Comparison of ENCODE assay signal across 1 cellular context in genomic region chr3:195543642-195544536, GRCh38.
TF ChIP-seq lines count a peak whose summit lies in the region.

No MANE protein-coding gene starts in this region.

TF ChIP-seq in HepG2, 621 proteins besides CTCF, POLR2A, EP300 and RAD21 (continued from another document and continues in another):
- TF ChIP-seq HNF1A (IDR thresholded peaks at IDR 0.05; ENCODE audit: low read depth) (no peak), HNF1A (CRISPR knock-in tag; IDR thresholded peaks at IDR 0.05; ENCODE audit: borderline replicate concordance) (no peak), SP140L (CRISPR knock-in tag; IDR thresholded peaks at IDR 0.05; ENCODE audit: borderline replicate concordance) (no peak; the same call in 1 of the 2 replicates), SUZ12 (IDR thresholded peaks at IDR 0.05; ENCODE audit: low read depth, low read length) (no peak), DNMT3B (CRISPR knock-in tag; conservative IDR thresholded peaks at IDR 0.05) (0 out of 2 replicates have a peak, but pooled peaks have one; percentile 43), ZNF777 (CRISPR knock-in tag; IDR thresholded peaks at IDR 0.05) (peak; percentile 96), ZNF510 (CRISPR knock-in tag; IDR thresholded peaks at IDR 0.05; ENCODE audit: low read depth) (no peak), ZNF503 (CRISPR knock-in tag; IDR thresholded peaks at IDR 0.05) (no peak), ISL2 (CRISPR knock-in tag; IDR thresholded peaks at IDR 0.05) (0 out of 2 replicates have a peak, but pooled peaks have one; percentile 27), ZBTB8A (CRISPR knock-in tag; IDR thresholded peaks at IDR 0.05; ENCODE audit: borderline replicate concordance, low read depth) (no peak), ZFP36 (IDR thresholded peaks at IDR 0.05; ENCODE audit: borderline replicate concordance, low read depth, low read length, partially characterized antibody) (no peak), ZNF513 (CRISPR knock-in tag; conservative IDR thresholded peaks at IDR 0.05) (no peak), ZFP62 (CRISPR knock-in tag; IDR thresholded peaks at IDR 0.05) (no peak), SYNCRIP (IDR thresholded peaks at IDR 0.05; ENCODE audit: insufficient read depth, low read depth, low read length) (no peak), PAWR (CRISPR knock-in tag; IDR thresholded peaks at IDR 0.05; ENCODE audit: borderline replicate concordance) (no peak), IRF9 (CRISPR knock-in tag; IDR thresholded peaks at IDR 0.05; ENCODE audit: borderline replicate concordance) (no peak), ZNF180 (CRISPR knock-in tag; IDR thresholded peaks at IDR 0.05; ENCODE audit: borderline replicate concordance, low read depth) (no peak), ZUFSP (CRISPR knock-in tag; IDR thresholded peaks at IDR 0.05; ENCODE audit: borderline replicate concordance) (no peak), ZNF691 (CRISPR knock-in tag; IDR thresholded peaks at IDR 0.05; ENCODE audit: borderline replicate concordance, low read depth) (no peak), ZNF597 (CRISPR knock-in tag; IDR thresholded peaks at IDR 0.05) (no peak), ZNF318 (CRISPR knock-in tag; IDR thresholded peaks at IDR 0.05) (no peak), MAF1 (CRISPR knock-in tag; IDR thresholded peaks at IDR 0.05; ENCODE audit: borderline replicate concordance) (no peak), MYPOP (CRISPR knock-in tag; IDR thresholded peaks at IDR 0.05) (0 out of 2 replicates have a peak, but pooled peaks have one; percentile 4), GATAD2A (CRISPR knock-in tag; IDR thresholded peaks at IDR 0.05) (no peak; the same call in 1 of the 2 replicates), CEBPB (IDR thresholded peaks at IDR 0.05; ENCODE audit: borderline replicate concordance, low read depth, low read length) (no peak), ZFP41 (CRISPR knock-in tag; IDR thresholded peaks at IDR 0.05; ENCODE audit: borderline replicate concordance) (no peak), NR2C2 (CRISPR knock-in tag; IDR thresholded peaks at IDR 0.05; ENCODE audit: borderline replicate concordance) (no peak), STAG1 (CRISPR knock-in tag; IDR thresholded peaks at IDR 0.05) (no peak), TCF12 (IDR thresholded peaks at IDR 0.05) (no peak), TCF12 (CRISPR knock-in tag; IDR thresholded peaks at IDR 0.05) (no peak), EED (CRISPR knock-in tag; IDR thresholded peaks at IDR 0.05) (no peak), SMC3 (IDR thresholded peaks at IDR 0.05; ENCODE audit: low read length) (no peak), BRCA1 (CRISPR knock-in tag; IDR thresholded peaks at IDR 0.05) (no peak), ZMYM2 (CRISPR knock-in tag; IDR thresholded peaks at IDR 0.05) (no peak), REXO4 (CRISPR knock-in tag; IDR thresholded peaks at IDR 0.05; ENCODE audit: borderline replicate concordance) (no peak), ZNF709 (CRISPR knock-in tag; IDR thresholded peaks at IDR 0.05) (no peak), ARNT (IDR thresholded peaks at IDR 0.05) (no peak), ZNF329 (CRISPR knock-in tag; IDR thresholded peaks at IDR 0.05; ENCODE audit: low read depth) (no peak), HOXA9 (CRISPR knock-in tag; IDR thresholded peaks at IDR 0.05; ENCODE audit: borderline replicate concordance) (no peak), YEATS4 (CRISPR knock-in tag; IDR thresholded peaks at IDR 0.05; ENCODE audit: borderline replicate concordance) (no peak), HDAC1 (CRISPR knock-in tag; IDR thresholded peaks at IDR 0.05) (no peak)
